Comparison of ENCODE assay signal across 24 cellular contexts in genomic region chr1:44322367-44322766, GRCh38.
"Had no signal": no experiment of that assay in that cellular context is flagged by ENCODE, and none has a peak within 500 bp of the region (broad histone marks: within the 10 kb centered on the region; RNA-seq: fewer than 3 reads in every experiment).

No MANE protein-coding gene starts in this region.

- H3K4me3 ChIP-seq: colonic mucosa, coronary artery, dorsolateral prefrontal cortex, esophagus muscularis mucosa, esophagus squamous epithelium, gastrocnemius medialis, gastroesophageal sphincter, heart left ventricle, heart right ventricle had no signal

- H3K27me3 ChIP-seq: colonic mucosa, dorsolateral prefrontal cortex, esophagus muscularis mucosa, esophagus squamous epithelium, foreskin keratinocyte, gastrocnemius medialis, gastroesophageal sphincter, heart left ventricle, heart right ventricle had no signal

- H3K27ac ChIP-seq: colonic mucosa, coronary artery, epithelial cell of prostate, esophagus muscularis mucosa, esophagus squamous epithelium, foreskin keratinocyte, gastrocnemius medialis, gastroesophageal sphincter, heart left ventricle, heart right ventricle had no signal

- DNase-seq: colonic mucosa; cortex of kidney; dermis blood vessel endothelial cell; dorsolateral prefrontal cortex; effector CD4-positive, alpha-beta T cell; effector CD8-positive, alpha-beta T cell; effector memory CD4-positive, alpha-beta T cell; effector memory CD8-positive, alpha-beta T cell; endodermal cell; erythroblast; esophagus squamous epithelium; foreskin fibroblast; foreskin keratinocyte; foreskin melanocyte; gastrocnemius medialis; glutamatergic neuron; heart left ventricle; heart right ventricle had no signal

- H3K4me1 ChIP-seq: colonic mucosa had no signal

- H3K9me3 ChIP-seq: colonic mucosa, esophagus muscularis mucosa, esophagus squamous epithelium, gastrocnemius medialis, gastroesophageal sphincter, heart left ventricle, heart right ventricle had no signal

- ATAC-seq: effector memory CD8-positive, alpha-beta T cell; esophagus mucosa; foreskin keratinocyte; gastrocnemius medialis; gastroesophageal sphincter; heart left ventricle; heart right ventricle had no signal

- H3K9me3 Mint-ChIP-seq: dendritic cell treated with granulocyte-macrophage colony-stimulating factor and Interleukin-4, amounts not matched to agents 40 ng/mL and 50 ng/mL, for 4 days; effector memory CD8-positive, alpha-beta T cell; endodermal cell had no signal

- H3K36me3 ChIP-seq: colonic mucosa had no signal

- H3K27ac Mint-ChIP-seq: dendritic cell treated with granulocyte-macrophage colony-stimulating factor and Interleukin-4, amounts not matched to agents 40 ng/mL and 50 ng/mL, for 4 days; endodermal cell had no signal

- H3K4me3 Mint-ChIP-seq: dendritic cell treated with granulocyte-macrophage colony-stimulating factor and Interleukin-4, amounts not matched to agents 40 ng/mL and 50 ng/mL, for 4 days; effector memory CD8-positive, alpha-beta T cell; endodermal cell had no signal

- H3K27me3 Mint-ChIP-seq: dendritic cell treated with granulocyte-macrophage colony-stimulating factor and Interleukin-4, amounts not matched to agents 40 ng/mL and 50 ng/mL, for 4 days; effector memory CD8-positive, alpha-beta T cell had no signal
